In the genomic region with DNA sequence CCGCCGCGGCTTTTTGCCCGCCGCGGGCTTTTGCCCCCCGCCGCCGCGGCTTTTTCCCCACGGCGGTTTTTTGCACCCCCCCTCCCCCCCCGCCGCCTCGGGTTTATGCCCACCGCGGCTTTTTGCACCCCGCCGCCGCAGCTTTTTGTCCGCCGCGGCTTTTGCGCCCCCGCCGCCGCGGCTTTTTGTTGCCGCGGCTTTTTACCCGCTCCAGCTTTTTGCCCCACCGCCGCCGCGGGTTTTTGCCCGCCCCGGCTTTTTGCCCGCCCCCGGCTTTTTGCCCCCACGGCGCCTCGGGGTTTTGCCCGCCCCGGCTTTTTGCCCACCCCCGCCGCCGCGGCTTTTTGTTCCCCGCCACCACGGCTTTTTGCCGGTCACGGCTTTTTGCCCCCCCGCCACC, we compare ENCODE assay signal across 8 cellular contexts.
DNase-seq lines count a peak whose midpoint lies in the region; ATAC-seq and TF ChIP-seq lines count a peak whose summit lies in the region.
"Not testable (repeated sequence)": the region's sequence is repeated elsewhere in the genome, so short reads cannot be mapped to it uniquely, and the experiment has no call there.

No MANE protein-coding gene starts in this region.

- WGBS in sigmoid colon, 2 donors, result 1% methylated on average over 52 to 53 of the region's 53 CpGs

- POLR2A ChIA-PET in AG04450 (lab: Yijun Ruan, JAX), result not testable (repeated sequence)

- H3K9me3 ChIP-seq in AG04450 (ENCODE audit: control insufficient read depth, insufficient read depth, low read length); MG63; left lung; sigmoid colon: not testable (repeated sequence)

- H3K36me3 Mint-ChIP-seq in activated T-cell treated with anti-CD3 and anti-CD28 coated beads, Interleukin-2, amount 50 U/mL, for 24 hours (ENCODE audit: low read depth); type B pancreatic cell: not testable (repeated sequence)

- H3K4me1 Mint-ChIP-seq in activated T-cell treated with anti-CD3 and anti-CD28 coated beads, Interleukin-2, amount 50 U/mL, for 24 hours (ENCODE audit: low read depth); type B pancreatic cell (ENCODE audit: unreplicated experiment): not testable (repeated sequence)

- intact Hi-C loops in left lung (cut with DNase I); sigmoid colon (cut with DNase I): not testable (repeated sequence)

- not testable (repeated sequence) for H3K27me3 ChIP-seq in AG04450 (ENCODE audit: control insufficient read depth, insufficient read depth, low read length); MG63; brain microvascular endothelial cell (replicated peaks); left lung
- peaks cover 0 to 13% (median 0%) of the 10 kb centered on the region in 3 donors for H3K27me3 ChIP-seq in sigmoid colon

- not testable (repeated sequence) for H3K9me3 Mint-ChIP-seq in activated T-cell treated with anti-CD3 and anti-CD28 coated beads, Interleukin-2, amount 50 U/mL, for 24 hours; type B pancreatic cell

- H3K4me3 Mint-ChIP-seq in activated T-cell treated with anti-CD3 and anti-CD28 coated beads, Interleukin-2, amount 50 U/mL, for 24 hours; type B pancreatic cell: not testable (repeated sequence)

- not testable (repeated sequence) for H3K27me3 Mint-ChIP-seq in activated T-cell treated with anti-CD3 and anti-CD28 coated beads, Interleukin-2, amount 50 U/mL, for 24 hours; type B pancreatic cell

- in situ Hi-C loops in brain microvascular endothelial cell (cut with HindIII; ENCODE audit: low pct_ligation_motif_present, low sequenced_read_pairs), result not testable (repeated sequence)

- not testable (repeated sequence) for H3K27ac ChIP-seq in AG04450 (ENCODE audit: low read depth, low read length); brain microvascular endothelial cell; left lung; sigmoid colon

- not testable (repeated sequence) for H3K4me1 ChIP-seq in left lung, sigmoid colon

- TF ChIP-seq CTCF in AG04450 (IDR thresholded peaks at IDR 0.05; ENCODE audit: low read depth, low read length); brain microvascular endothelial cell (IDR thresholded peaks at IDR 0.05; ENCODE audit: low read depth, low read length, missing control alignments); fibroblast of villous mesenchyme (IDR thresholded peaks at IDR 0.05; ENCODE audit: insufficient read depth, low read depth, low read length); left lung (IDR thresholded peaks at IDR 0.05); sigmoid colon (IDR thresholded peaks at IDR 0.05); type B pancreatic cell (conservative IDR thresholded peaks at IDR 0.05): not testable (repeated sequence)

- H3K4me3 ChIP-seq in AG04450 (ENCODE audit: low read depth, low read length) (peak overlapping the region; percentile 22; the same call in 1 of the 2 replicates), brain microvascular endothelial cell (ENCODE audit: low read depth, low read length) (peak overlapping the region; percentile 24), fibroblast of villous mesenchyme (ENCODE audit: low read depth, low read length) (peak overlapping the region; percentile 29), sigmoid colon (peak overlapping the region in 3 of 4 donors; percentile 37 to 54 (median 53))
- H3K4me3 ChIP-seq in MG63, left lung: not testable (repeated sequence)

- not testable (repeated sequence) for H3K36me3 ChIP-seq in MG63; brain microvascular endothelial cell (replicated peaks); left lung; sigmoid colon

- ATAC-seq in left lung, result not testable (repeated sequence)

- TF ChIP-seq POLR2A in sigmoid colon (IDR thresholded peaks at IDR 0.05), result not testable (repeated sequence)

- H3K27ac Mint-ChIP-seq in activated T-cell treated with anti-CD3 and anti-CD28 coated beads, Interleukin-2, amount 50 U/mL, for 24 hours; type B pancreatic cell: not testable (repeated sequence)

- TF ChIP-seq EP300 in sigmoid colon (IDR thresholded peaks at IDR 0.05), result not testable (repeated sequence)

- CTCF ChIA-PET in AG04450 (lab: Charles Lee), result not testable (repeated sequence)

- DNase-seq in AG04450 (ENCODE audit: low read depth, low spot score); brain microvascular endothelial cell; fibroblast of villous mesenchyme (ENCODE audit: low read depth): not testable (repeated sequence)
- DNase-seq in MG63 (peak; percentile 2), left lung (peak; percentile 5 to 22), sigmoid colon (peak; percentile 41), type B pancreatic cell (ENCODE audit: extremely low spot score, unreplicated experiment) (peak; percentile 62)
- DNase-seq in activated T-cell treated with anti-CD3 and anti-CD28 coated beads, Interleukin-2, amount 50 U/mL, for 24 hours, result peak; percentile 38
